Comparison of ENCODE assay signal across 13 cellular contexts in genomic region chr1:89894210-89894668, GRCh38.
DNase-seq lines count a peak whose midpoint lies in the region; TF ChIP-seq lines count a peak whose summit lies in the region.
"Had no signal": no experiment of that assay in that cellular context is flagged by ENCODE, and none has a peak within 500 bp of the region (broad histone marks: within the 10 kb centered on the region; RNA-seq: fewer than 3 reads in every experiment).

No MANE protein-coding gene starts in this region.

- no peaks in the 10 kb centered on the region for H3K9me3 Mint-ChIP-seq in nephron progenitor cell
- H3K9me3 Mint-ChIP-seq: activated CD8-positive, alpha-beta T cell treated with anti-CD3 and anti-CD28 coated beads for 36 hours; activated naive CD4-positive, alpha-beta T cell treated with anti-CD3 and anti-CD28 coated beads, Interleukin-2, amount 50 U/mL, for 72 hours; naive thymus-derived CD4-positive, alpha-beta T cell had no signal

- peaks cover 48% of the 10 kb centered on the region for H3K4me1 Mint-ChIP-seq in nephron progenitor cell

- TF ChIP-seq CTCF in fibroblast of mammary gland (conservative IDR thresholded peaks at IDR 0.05; ENCODE audit: control insufficient read depth, insufficient read depth, low read depth, low read length) (no peak), retinal pigment epithelial cell (conservative IDR thresholded peaks at IDR 0.05; ENCODE audit: low read depth, low read length) (no peak), nephron progenitor cell (IDR thresholded peaks at IDR 0.05) (no peak)

- no peaks in the 10 kb centered on the region for H3K27me3 Mint-ChIP-seq in nephron progenitor cell (ENCODE audit: low read depth, poor library complexity)
- H3K27me3 Mint-ChIP-seq: activated CD8-positive, alpha-beta T cell treated with anti-CD3 and anti-CD28 coated beads for 36 hours; naive thymus-derived CD4-positive, alpha-beta T cell had no signal

- H3K4me3 ChIP-seq in fibroblast of mammary gland (ENCODE audit: control insufficient read depth, low read depth, low read length) (no peak overlapping the region), retinal pigment epithelial cell (ENCODE audit: low read length) (no peak overlapping the region)

- H3K36me3 Mint-ChIP-seq in nephron progenitor cell (ENCODE audit: low read depth) = peaks cover 30% of the 10 kb centered on the region

- H3K27ac Mint-ChIP-seq in nephron progenitor cell = no peak overlapping the region
- H3K27ac Mint-ChIP-seq: activated CD8-positive, alpha-beta T cell treated with anti-CD3 and anti-CD28 coated beads for 36 hours; naive thymus-derived CD4-positive, alpha-beta T cell had no signal

- H3K4me3 Mint-ChIP-seq in nephron progenitor cell = no peak overlapping the region
- H3K4me3 Mint-ChIP-seq: activated CD8-positive, alpha-beta T cell treated with anti-CD3 and anti-CD28 coated beads for 36 hours; naive thymus-derived CD4-positive, alpha-beta T cell had no signal

- DNase-seq in GM04504 (ENCODE audit: low read depth) (peak; percentile 58), SW 1271 (lab: John Stamatoyannopoulos, UW) (peak; percentile 18 to 66), fibroblast of mammary gland (ENCODE audit: low read depth) (peak; percentile 82), retinal pigment epithelial cell (ENCODE audit: low read depth) (peak; percentile 51), NCI-H774 (lab: John Stamatoyannopoulos, UW) (no peak), nephron progenitor cell (no peak), NCI-H526 treated with DMSO at 0.1 percent for 48 hours (lab: John Stamatoyannopoulos, UW) (no peak)
- no peak for DNase-seq in activated CD4-positive, alpha-beta T cell treated with anti-CD3 and anti-CD28 coated beads for 48 hours
- DNase-seq: activated CD8-positive, alpha-beta T cell treated with anti-CD3 and anti-CD28 coated beads for 36 hours; effector memory CD4-positive, alpha-beta T cell; naive thymus-derived CD4-positive, alpha-beta T cell; NCI-H524 had no signal

Comparison
In these comparisons a context has a peak if more than half of its experiments do, and no peak if none do; other contexts are left out.
1. DNase-seq: peak in GM04504 (single experiment), SW 1271 (2 of 2), fibroblast of mammary gland (single experiment) and retinal pigment epithelial cell (single experiment); none in NCI-H774 (single experiment), activated CD4-positive, alpha-beta T cell treated with anti-CD3 and anti-CD28 coated beads for 48 hours (single experiment), nephron progenitor cell (single experiment) and NCI-H526 treated with DMSO at 0.1 percent for 48 hours (single experiment).